Comparison of ENCODE assay signal across 37 cellular contexts in the genomic region with DNA sequence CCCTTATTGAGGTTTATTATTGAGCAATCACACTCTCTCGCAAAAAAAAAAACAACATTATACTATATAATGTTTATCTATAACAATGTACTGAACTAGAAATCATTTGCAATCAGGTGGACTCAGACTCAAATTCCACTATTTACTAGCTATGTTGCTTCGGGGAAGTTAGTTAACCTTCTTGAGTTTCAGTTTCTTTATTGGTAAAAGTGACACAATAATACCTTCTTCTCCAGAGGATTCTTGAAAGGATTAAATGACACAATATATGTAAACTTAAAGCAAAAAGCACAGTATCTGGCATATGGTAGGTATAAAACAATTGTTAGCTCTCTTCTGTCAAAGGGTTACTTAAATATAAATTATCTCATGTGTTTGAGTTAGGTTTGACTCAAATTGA. TPM values are rescaled to one million over a fixed set of nuclear protein-coding genes. Genes with fewer than 3 reads are reported as not detected.
A peak's percentile ranks its signal among the peaks of the same experiment; 100 is the strongest.
DNase-seq lines count a peak whose midpoint lies in the region; ATAC-seq, FAIRE-seq and TF ChIP-seq lines count a peak whose summit lies in the region.
"Had no signal": no experiment of that assay in that cellular context is flagged by ENCODE, and none has a peak within 500 bp of the region (broad histone marks: within the 10 kb centered on the region; RNA-seq: fewer than 3 reads in every experiment).

No MANE protein-coding gene starts in this region.

- no peak for TF ChIP-seq CTCF in astrocyte (IDR thresholded peaks at IDR 0.05; ENCODE audit: insufficient read depth, low read depth, low read length)

- H3K9ac ChIP-seq in astrocyte (ENCODE audit: low read length), result no peak overlapping the region
- H3K9ac ChIP-seq: KMS-11 had no signal

- no peak overlapping the region for H3K4me3 ChIP-seq in astrocyte (ENCODE audit: insufficient read depth, low read depth, low read length)
- H3K4me3 ChIP-seq: adrenal gland, esophagus muscularis mucosa, left ventricle myocardium inferior, MG63, testis, uterus had no signal

- POLR2A ChIA-PET in activated CD8-positive, alpha-beta T cell treated with anti-CD3 and anti-CD28 coated beads, Interleukin-2, amount 10 ng/mL, durations not matched to agents 7 days and 5 days (lab: Charles Lee), result no interaction called here

- no peaks in the 10 kb centered on the region for H3K79me2 ChIP-seq in astrocyte (ENCODE audit: insufficient read depth, low read length)

- H3K27me3 Mint-ChIP-seq in astrocyte (ENCODE audit: low read depth, unreplicated experiment), result no peaks in the 10 kb centered on the region
- H3K27me3 Mint-ChIP-seq in activated CD8-positive, alpha-beta T cell treated with anti-CD3 and anti-CD28 coated beads, Interleukin-2, amount 10 ng/mL, durations not matched to agents 7 days and 5 days (ENCODE audit: low read depth), result no peaks in the 10 kb centered on the region
- H3K27me3 Mint-ChIP-seq: dendritic cell treated with granulocyte-macrophage colony-stimulating factor and Interleukin-4, amounts not matched to agents 40 ng/mL and 50 ng/mL, for 4 days had no signal

- ATAC-seq in GM18870 (IDR thresholded peaks at IDR 0.05; ENCODE audit: unreplicated experiment) (peak; percentile 57), HG03565 (IDR thresholded peaks at IDR 0.05; ENCODE audit: unreplicated experiment) (peak; percentile 57)
- ATAC-seq in activated CD8-positive, alpha-beta T cell treated with anti-CD3 and anti-CD28 coated beads, Interleukin-2, amount 10 ng/mL, durations not matched to agents 7 days and 5 days, result no peak
- ATAC-seq: right cardiac atrium, WTC11 had no signal

- no peaks in the 10 kb centered on the region for H3K36me3 ChIP-seq in astrocyte (ENCODE audit: insufficient read depth, low read length)
- H3K36me3 ChIP-seq: adrenal gland, MG63, uterus had no signal

- H3K9me3 Mint-ChIP-seq in astrocyte (ENCODE audit: unreplicated experiment), result no peaks in the 10 kb centered on the region
- H3K9me3 Mint-ChIP-seq in activated CD8-positive, alpha-beta T cell treated with anti-CD3 and anti-CD28 coated beads, Interleukin-2, amount 10 ng/mL, durations not matched to agents 7 days and 5 days (ENCODE audit: insufficient read depth), result no peaks in the 10 kb centered on the region
- H3K9me3 Mint-ChIP-seq: brain; dendritic cell treated with granulocyte-macrophage colony-stimulating factor and Interleukin-4, amounts not matched to agents 40 ng/mL and 50 ng/mL, for 4 days; stimulated activated naive CD8-positive, alpha-beta T cell treated with anti-CD3 and anti-CD28 coated beads, Interleukin-15, Interleukin-2, amounts not matched to agents 100 ng/mL and 50 ng/mL, for 24 hours; WTC11 had no signal

- no peaks in the 10 kb centered on the region for H3K4me1 ChIP-seq in astrocyte (ENCODE audit: insufficient read depth, low read length)
- H3K4me1 ChIP-seq: adrenal gland, esophagus muscularis mucosa, left ventricle myocardium inferior, testis, uterus had no signal

- H4K20me1 ChIP-seq in astrocyte (ENCODE audit: insufficient read depth, low read length), result no peaks in the 10 kb centered on the region

- CTCF ChIA-PET in activated CD8-positive, alpha-beta T cell treated with anti-CD3 and anti-CD28 coated beads, Interleukin-2, amount 10 ng/mL, durations not matched to agents 7 days and 5 days (lab: Charles Lee), result interaction anchor here (1.4 kb wide), 1 partner anchor 62 kb away, joined by 3 read pairs; no protein-coding TSS in a partner anchor

- H3K36me3 Mint-ChIP-seq in astrocyte (ENCODE audit: low read depth, unreplicated experiment), result no peaks in the 10 kb centered on the region
- H3K36me3 Mint-ChIP-seq in activated CD8-positive, alpha-beta T cell treated with anti-CD3 and anti-CD28 coated beads, Interleukin-2, amount 10 ng/mL, durations not matched to agents 7 days and 5 days (ENCODE audit: low read depth), result no peaks in the 10 kb centered on the region
- H3K36me3 Mint-ChIP-seq: brain had no signal

- no peak overlapping the region for H2AFZ ChIP-seq in astrocyte (ENCODE audit: low read depth, low read length)

- H3K27ac ChIP-seq in astrocyte (ENCODE audit: low read depth, low read length), result no peak overlapping the region
- H3K27ac ChIP-seq: adrenal gland, C4-2B, esophagus muscularis mucosa, HL-60, KMS-11, left ventricle myocardium inferior, testis, uterus had no signal

- peak; percentile 18 for DNase-seq in NOMO-1 treated with DMSO at 0.1 percent for 48 hours (lab: John Stamatoyannopoulos, UW; ENCODE audit: unreplicated experiment)
- DNase-seq in NOMO-1 treated with dmso at 0.1 percent for 144 hours (lab: John Stamatoyannopoulos, UW; ENCODE audit: unreplicated experiment), result no peak
- DNase-seq in astrocyte (ENCODE audit: low read depth), result no peak
- no peak for DNase-seq in activated CD8-positive, alpha-beta T cell treated with anti-CD3 and anti-CD28 coated beads, Interleukin-2, amount 10 ng/mL, durations not matched to agents 7 days and 5 days
- DNase-seq in RKO (ENCODE audit: low spot score), result no peak
- no peak for DNase-seq in D341Med (ENCODE audit: low spot score)
- DNase-seq: 8988T; activated CD8-positive, alpha-beta memory T cell treated with anti-CD3 and anti-CD28 coated beads, Interleukin-2, amount 50 U/mL, for 4 hours; activated naive CD4-positive, alpha-beta T cell treated with Interleukin-2 at 50 U/mL for 16 hours; adrenal gland; DMS79; foreskin fibroblast; head of caudate nucleus; islet precursor cell; left ventricle myocardium inferior; mesenchymal stem cell; MG63; NCI-H1436; NCI-H2081; NCI-H345; right cardiac atrium; RPMI8226; stimulated activated CD4-positive, alpha-beta T cell treated with anti-CD3 and anti-CD28 coated beads, Interleukin-2, amount 100 ng/mL, for 24 hours; testis; uterus had no signal

- H3K27ac Mint-ChIP-seq in astrocyte (ENCODE audit: unreplicated experiment), result no peak overlapping the region
- H3K27ac Mint-ChIP-seq in activated CD8-positive, alpha-beta T cell treated with anti-CD3 and anti-CD28 coated beads, Interleukin-2, amount 10 ng/mL, durations not matched to agents 7 days and 5 days, result no peak overlapping the region
- H3K27ac Mint-ChIP-seq: brain; dendritic cell treated with granulocyte-macrophage colony-stimulating factor and Interleukin-4, amounts not matched to agents 40 ng/mL and 50 ng/mL, for 4 days; stimulated activated naive CD8-positive, alpha-beta T cell treated with anti-CD3 and anti-CD28 coated beads, Interleukin-15, Interleukin-2, amounts not matched to agents 100 ng/mL and 50 ng/mL, for 24 hours; WTC11 had no signal

- H3K4me2 ChIP-seq in astrocyte (ENCODE audit: low read length), result no peak overlapping the region
- H3K4me2 ChIP-seq: KMS-11 had no signal

- no peak overlapping the region for H3K4me3 Mint-ChIP-seq in astrocyte (ENCODE audit: unreplicated experiment)
- H3K4me3 Mint-ChIP-seq in activated CD8-positive, alpha-beta T cell treated with anti-CD3 and anti-CD28 coated beads, Interleukin-2, amount 10 ng/mL, durations not matched to agents 7 days and 5 days, result no peak overlapping the region
- H3K4me3 Mint-ChIP-seq: brain; dendritic cell treated with granulocyte-macrophage colony-stimulating factor and Interleukin-4, amounts not matched to agents 40 ng/mL and 50 ng/mL, for 4 days; stimulated activated naive CD8-positive, alpha-beta T cell treated with anti-CD3 and anti-CD28 coated beads, Interleukin-15, Interleukin-2, amounts not matched to agents 100 ng/mL and 50 ng/mL, for 24 hours; WTC11 had no signal

- H3K9me3 ChIP-seq in astrocyte (ENCODE audit: insufficient read depth, low read depth, low read length), result no peaks in the 10 kb centered on the region
- H3K9me3 ChIP-seq: adrenal gland, esophagus muscularis mucosa, left ventricle myocardium inferior, MG63, testis, uterus had no signal

- no peaks in the 10 kb centered on the region for H3K27me3 ChIP-seq in astrocyte (ENCODE audit: insufficient read depth, low read length)
- H3K27me3 ChIP-seq: adrenal gland, esophagus muscularis mucosa, MG63, testis, uterus had no signal

- FAIRE-seq in astrocyte (lab: Jason Lieb, UNC), result peak; percentile 95
- FAIRE-seq: endometrium, G401.6 had no signal

- H3K4me1 Mint-ChIP-seq in astrocyte (ENCODE audit: low read depth, unreplicated experiment), result no peaks in the 10 kb centered on the region
- H3K4me1 Mint-ChIP-seq in activated CD8-positive, alpha-beta T cell treated with anti-CD3 and anti-CD28 coated beads, Interleukin-2, amount 10 ng/mL, durations not matched to agents 7 days and 5 days (ENCODE audit: low read depth), result peaks cover 4% of the 10 kb centered on the region
- H3K4me1 Mint-ChIP-seq: brain, WTC11 had no signal

RNA-seq across cellular contexts. Expression of a gene that starts 31.5 kb away (rescaled TPM):
- 23.6 and 24.3 TPM in 2 replicates for total RNA-seq in astrocyte
- 10 to 100 TPM; 23.6 to 23.8 TPM for total RNA-seq in activated CD8-positive, alpha-beta T cell treated with anti-CD3 and anti-CD28 coated beads, Interleukin-2, amount 10 ng/mL, durations not matched to agents 7 days and 5 days
